ENCODE assay signal across 18 cellular contexts in the genomic region with DNA sequence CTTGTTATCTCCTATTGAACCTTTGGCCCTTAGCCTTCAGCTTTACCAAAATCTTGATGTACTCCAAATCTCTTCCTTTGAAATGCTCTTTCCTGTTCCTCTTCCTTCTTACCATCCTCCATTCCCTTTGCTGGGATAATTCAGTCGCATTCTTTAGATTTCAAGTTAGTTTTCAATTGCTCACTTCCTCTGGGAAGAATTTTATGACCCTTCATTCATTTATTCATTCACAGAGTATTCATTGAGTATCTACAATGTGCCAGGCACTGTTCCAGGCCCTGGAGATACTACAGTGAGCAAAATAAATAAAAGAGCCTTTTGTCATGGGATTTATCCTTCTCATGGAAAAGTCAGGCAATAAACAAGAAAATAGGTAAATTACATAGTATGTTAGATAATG.
A peak's percentile ranks its signal among the peaks of the same experiment; 100 is the strongest.
DNase-seq lines count a peak whose midpoint lies in the region; ATAC-seq and TF ChIP-seq lines count a peak whose summit lies in the region.
"Had no signal": no experiment of that assay in that cellular context is flagged by ENCODE, and none has a peak within 500 bp of the region (broad histone marks: within the 10 kb centered on the region; RNA-seq: fewer than 3 reads in every experiment).

No MANE protein-coding gene starts in this region.

- no peak for ATAC-seq in HG03342 (IDR thresholded peaks at IDR 0.05; ENCODE audit: unreplicated experiment)
- no peak for ATAC-seq in HG03108 (IDR thresholded peaks at IDR 0.05; ENCODE audit: unreplicated experiment)

- H3K36me3 ChIP-seq in left ventricle myocardium inferior, result no peaks in the 10 kb centered on the region
- H3K36me3 ChIP-seq: BLaER1 treated with 17β-estradiol and CSF1 and Interleukin-3, amounts not matched to agents 10 nM and 100 nM had no signal

- no peak overlapping the region for H3K4me3 ChIP-seq in left ventricle myocardium inferior
- H3K4me3 ChIP-seq: BLaER1 treated with 17β-estradiol and CSF1 and Interleukin-3, amounts not matched to agents 10 nM and 100 nM had no signal

- no peaks in the 10 kb centered on the region for H3K4me1 ChIP-seq in left ventricle myocardium inferior

- no peaks in the 10 kb centered on the region for H3K9me3 ChIP-seq in left ventricle myocardium inferior (replicated peaks)
- H3K9me3 ChIP-seq: BLaER1 treated with 17β-estradiol and CSF1 and Interleukin-3, amounts not matched to agents 10 nM and 100 nM had no signal

- intact Hi-C loops in left ventricle myocardium inferior (cut with micrococcal nuclease), result no loop called here

- H3K27ac ChIP-seq in left ventricle myocardium inferior (replicated peaks), result no peak overlapping the region
- H3K27ac ChIP-seq: BLaER1 treated with 17β-estradiol and CSF1 and Interleukin-3, amounts not matched to agents 10 nM and 100 nM; HL-60 had no signal

- no peaks in the 10 kb centered on the region for H3K27me3 ChIP-seq in left ventricle myocardium inferior (ENCODE audit: low read depth)
- H3K27me3 ChIP-seq: BLaER1 treated with 17β-estradiol and CSF1 and Interleukin-3, amounts not matched to agents 10 nM and 100 nM had no signal

- peak; percentile 58 for DNase-seq in EH (ENCODE audit: low read depth)
- DNase-seq in RPMI7951 (ENCODE audit: low read depth), result peak; percentile 19
- peak; percentile 59 for DNase-seq in foreskin melanocyte
- no peak for DNase-seq in left ventricle myocardium inferior
- DNase-seq in 8988T, result no peak
- DNase-seq: AML-193; Calu3; CD4-positive, CD25-positive, alpha-beta regulatory T cell; DMS79; GDM1; HCEC 1CT; HFFc6; IMR-90; KBM-7 had no signal

- no peak for TF ChIP-seq CTCF in left ventricle myocardium inferior (IDR thresholded peaks at IDR 0.05; ENCODE audit: borderline replicate concordance)

Comparison
In these comparisons a context has a peak if more than half of its experiments do, and no peak if none do; other contexts are left out.
1. DNase-seq: peak in EH (single experiment), RPMI7951 (single experiment) and foreskin melanocyte (single experiment); none in left ventricle myocardium inferior (single experiment) and 8988T (single experiment).